Comparison of ENCODE assay signal across 31 cellular contexts in the genomic region with DNA sequence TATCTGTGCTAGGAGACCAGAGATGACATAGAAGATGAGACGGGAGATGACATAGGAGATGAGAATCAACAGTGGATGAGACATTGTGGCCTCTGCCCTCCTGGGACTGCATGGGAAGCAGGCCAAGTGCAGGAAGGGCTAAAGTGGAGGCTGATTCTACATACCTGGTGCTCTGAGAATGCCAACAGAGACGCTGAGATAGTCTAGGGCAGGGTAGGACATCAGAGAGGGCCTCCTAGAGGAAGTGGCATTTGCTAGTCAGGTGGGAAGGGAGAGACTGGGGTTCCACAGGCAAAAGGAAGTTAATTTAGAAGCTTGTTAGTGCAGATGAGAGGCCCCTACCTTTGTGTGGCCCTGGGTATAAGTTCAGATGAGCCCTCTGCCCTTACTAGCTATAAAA.
A peak's percentile ranks its signal among the peaks of the same experiment; 100 is the strongest.
DNase-seq lines count a peak whose midpoint lies in the region; ATAC-seq and TF ChIP-seq lines count a peak whose summit lies in the region.
"Had no signal": no experiment of that assay in that cellular context is flagged by ENCODE, and none has a peak within 500 bp of the region (broad histone marks: within the 10 kb centered on the region; RNA-seq: fewer than 3 reads in every experiment).

No MANE protein-coding gene starts in this region.

- H2AFZ ChIP-seq in OCI-LY7 (ENCODE audit: low read length): no peak overlapping the region

- DNase-seq in OCI-LY7 (ENCODE audit: low spot score): peak; percentile 8
- peak; percentile 89 for DNase-seq in esophagus muscularis mucosa (ENCODE audit: extremely low spot score)
- DNase-seq in stimulated activated CD4-positive, alpha-beta T cell treated with anti-CD3 and anti-CD28 coated beads, Interleukin-4, amount 100 ng/mL, for 1 hour: no peak
- no peak for DNase-seq in RKO (ENCODE audit: low spot score)
- no peak for DNase-seq in DMS53 treated with DMSO at 0.1 percent for 48 hours (lab: John Stamatoyannopoulos, UW; ENCODE audit: unreplicated experiment)
- DNase-seq: 8988T; ACHN; AML-193; BE2C; C1 segment of cervical spinal cord; Caco-2; Calu3; CD4-positive, alpha-beta memory T cell; CD4-positive, alpha-beta T cell; CD4-positive, CD25-positive, alpha-beta regulatory T cell; CD8-positive, alpha-beta memory T cell; CD8-positive, alpha-beta T cell; COR-L47; DMS 273 treated with DMSO at 0.1 percent for 48 hours; DMS153; DMS53; DMS79; DMS79 treated with DMSO at 0.1 percent for 48 hours; DND-41; EL had no signal

- TF ChIP-seq CTCF in OCI-LY7 (conservative IDR thresholded peaks at IDR 0.05; ENCODE audit: low read length): no peak
- TF ChIP-seq CTCF in esophagus muscularis mucosa (IDR thresholded peaks at IDR 0.05): no peak

- TF ChIP-seq EP300 in esophagus muscularis mucosa (IDR thresholded peaks at IDR 0.05): no peak

- H3K36me3 ChIP-seq in BLaER1: no peaks in the 10 kb centered on the region
- H3K36me3 ChIP-seq in BLaER1 treated with 17β-estradiol and CSF1 and Interleukin-3, amounts not matched to agents 10 nM and 100 nM: no peaks in the 10 kb centered on the region
- H3K36me3 ChIP-seq in OCI-LY7 (ENCODE audit: insufficient read depth, low read length): no peaks in the 10 kb centered on the region
- no peaks in the 10 kb centered on the region for H3K36me3 ChIP-seq in esophagus muscularis mucosa
- H3K36me3 ChIP-seq: BE2C had no signal

- no peaks in the 10 kb centered on the region for H3K27me3 ChIP-seq in BLaER1
- no peaks in the 10 kb centered on the region for H3K27me3 ChIP-seq in BLaER1 treated with 17β-estradiol and CSF1 and Interleukin-3, amounts not matched to agents 10 nM and 100 nM
- H3K27me3 ChIP-seq in esophagus muscularis mucosa: peaks cover 0 to 3% (median 0%) of the 10 kb centered on the region in 4 donors
- H3K27me3 ChIP-seq: BE2C had no signal

- BruUV-seq in OCI-LY7 (replicated peaks; lab: Mats Ljungman, UMichigan): no TSS peak

- H3K4me1 ChIP-seq in BLaER1: peaks cover 25% of the 10 kb centered on the region
- peaks cover 0 to 27% (median 25%) of the 10 kb centered on the region in 10 experiments; a peak in 17 of 20 replicates for H3K4me1 ChIP-seq in BLaER1 treated with 17β-estradiol and CSF1 and Interleukin-3, amounts not matched to agents 10 nM and 100 nM
- peaks cover 25% of the 10 kb centered on the region for H3K4me1 ChIP-seq in OCI-LY7 (ENCODE audit: insufficient read depth, low read length, poor library complexity, severe bottlenecking)
- H3K4me1 ChIP-seq in esophagus muscularis mucosa: no peaks in the 10 kb centered on the region
- H3K4me1 ChIP-seq: A549, BE2C, Caco-2 had no signal

- POLR2A ChIA-PET in OCI-LY7 (lab: Charles Lee): no interaction called here

- intact Hi-C loops in OCI-LY7 (cut with micrococcal nuclease; ENCODE audit: unreplicated experiment): loop anchor here (5.0 kb wide), 1 partner anchor 295 kb away; no protein-coding TSS in a partner anchor
- intact Hi-C loops in esophagus muscularis mucosa (cut with DNase I): no loop called here

- H3K9me2 ChIP-seq in OCI-LY7 (ENCODE audit: insufficient read depth, low read length): no peaks in the 10 kb centered on the region

- no peaks in the 10 kb centered on the region for H3K79me2 ChIP-seq in OCI-LY7 (ENCODE audit: insufficient read depth, low read depth, low read length)

- WGBS in esophagus muscularis mucosa: 85% methylated on average over 2 of the region's 2 CpGs

- H3K9ac ChIP-seq in BLaER1: no peak overlapping the region
- no peak overlapping the region for H3K9ac ChIP-seq in BLaER1 treated with 17β-estradiol and CSF1 and Interleukin-3, amounts not matched to agents 10 nM and 100 nM

- H3K4me2 ChIP-seq in BLaER1: peak overlapping the region; percentile 77
- peak overlapping the region in 9 of 11 experiments; percentile 36 to 86 (median 76); a peak in 17 of 22 replicates for H3K4me2 ChIP-seq in BLaER1 treated with 17β-estradiol and CSF1 and Interleukin-3, amounts not matched to agents 10 nM and 100 nM
- H3K4me2 ChIP-seq in OCI-LY7 (ENCODE audit: low read length): no peak overlapping the region
- H3K4me2 ChIP-seq: A549 had no signal

- H3K27ac ChIP-seq in BLaER1 (no peak overlapping the region), OCI-LY7 (ENCODE audit: low read depth, low read length, poor library complexity, severe bottlenecking) (no peak overlapping the region), esophagus muscularis mucosa (replicated peaks in 1 of 4) (no peak overlapping the region)
- H3K27ac ChIP-seq in BLaER1 treated with 17β-estradiol and CSF1 and Interleukin-3, amounts not matched to agents 10 nM and 100 nM: peak overlapping the region in 4 of 11 experiments; percentile 27 to 67 (median 44); a peak in 5 of 22 replicates
- H3K27ac ChIP-seq: 22Rv1, A549, C4-2B had no signal

- ATAC-seq in HG02852 (IDR thresholded peaks at IDR 0.05; ENCODE audit: unreplicated experiment): no peak
- ATAC-seq: A549; CD8-positive, alpha-beta T cell had no signal

- H3K9me3 ChIP-seq in BLaER1 (no peaks in the 10 kb centered on the region), OCI-LY7 (ENCODE audit: low read length) (no peaks in the 10 kb centered on the region), esophagus muscularis mucosa (no peaks in the 10 kb centered on the region)
- H3K9me3 ChIP-seq in BLaER1 treated with 17β-estradiol and CSF1 and Interleukin-3, amounts not matched to agents 10 nM and 100 nM (replicated peaks in 1 of 11): no peaks in the 10 kb centered on the region
- H3K9me3 ChIP-seq: A549, BE2C, Caco-2 had no signal

- no peak for TF ChIP-seq POLR2A in esophagus muscularis mucosa (IDR thresholded peaks at IDR 0.05; ENCODE audit: low read depth)

- H3K4me3 ChIP-seq in BLaER1 (no peak overlapping the region), OCI-LY7 (ENCODE audit: low read depth, low read length, poor library complexity, severe bottlenecking) (no peak overlapping the region), esophagus muscularis mucosa (no peak overlapping the region)
- no peak overlapping the region for H3K4me3 ChIP-seq in BLaER1 treated with 17β-estradiol and CSF1 and Interleukin-3, amounts not matched to agents 10 nM and 100 nM
- H3K4me3 ChIP-seq: A549 had no signal

- CTCF ChIA-PET in OCI-LY7 (lab: Charles Lee; ENCODE audit: unreplicated experiment): no interaction called here

- H4K20me1 ChIP-seq in BLaER1 (no peaks in the 10 kb centered on the region), OCI-LY7 (ENCODE audit: insufficient read depth, low read length) (no peaks in the 10 kb centered on the region)
- no peaks in the 10 kb centered on the region for H4K20me1 ChIP-seq in BLaER1 treated with 17β-estradiol and CSF1 and Interleukin-3, amounts not matched to agents 10 nM and 100 nM

Comparison
In these comparisons a context has a peak if more than half of its experiments do, and no peak if none do; other contexts are left out.
1. DNase-seq: peak in OCI-LY7 (single experiment) and esophagus muscularis mucosa (single experiment); none in stimulated activated CD4-positive, alpha-beta T cell treated with anti-CD3 and anti-CD28 coated beads, Interleukin-4, amount 100 ng/mL, for 1 hour (single experiment), RKO (single experiment) and DMS53 treated with DMSO at 0.1 percent for 48 hours (single experiment).